In the genomic region with DNA sequence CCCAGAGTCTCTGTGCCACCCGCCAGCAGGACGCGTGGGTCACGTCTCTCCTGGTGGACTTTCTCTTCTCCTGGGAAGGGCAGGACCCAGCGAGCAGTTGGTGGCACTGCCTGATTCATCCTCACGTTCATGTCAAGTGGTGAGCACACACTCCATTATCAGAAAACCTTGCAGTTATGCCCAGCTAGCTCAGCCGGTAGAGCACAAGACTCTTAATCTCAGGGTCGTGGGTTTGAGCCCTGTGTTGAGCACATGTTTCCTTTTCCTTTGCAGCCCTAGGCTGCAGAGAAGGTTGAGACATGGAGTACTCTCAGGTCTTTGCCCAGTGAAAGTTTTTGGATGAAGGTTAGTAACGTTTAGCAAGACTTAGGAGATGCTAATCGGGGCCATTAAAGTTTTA, we compare ENCODE assay signal across 1 cellular context.
TF ChIP-seq lines count a peak whose summit lies in the region.

No MANE protein-coding gene starts in this region.

TF ChIP-seq in H1, 55 proteins besides CTCF, POLR2A, EP300 and RAD21:
- peak; percentile 96 for TF ChIP-seq TBP (IDR thresholded peaks at IDR 0.05; ENCODE audit: low read depth, low read length)
- TF ChIP-seq, protein P1, sequence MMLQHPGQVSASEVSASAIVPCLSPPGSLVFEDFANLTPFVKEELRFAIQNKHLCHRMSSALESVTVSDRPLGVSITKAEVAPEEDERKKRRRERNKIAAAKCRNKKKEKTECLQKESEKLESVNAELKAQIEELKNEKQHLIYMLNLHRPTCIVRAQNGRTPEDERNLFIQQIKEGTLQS (IDR thresholded peaks at IDR 0.05; ENCODE audit: insufficient read depth, low read depth, low read length), result no peak
